Comparison of ENCODE assay signal across 19 cellular contexts in the genomic region with DNA sequence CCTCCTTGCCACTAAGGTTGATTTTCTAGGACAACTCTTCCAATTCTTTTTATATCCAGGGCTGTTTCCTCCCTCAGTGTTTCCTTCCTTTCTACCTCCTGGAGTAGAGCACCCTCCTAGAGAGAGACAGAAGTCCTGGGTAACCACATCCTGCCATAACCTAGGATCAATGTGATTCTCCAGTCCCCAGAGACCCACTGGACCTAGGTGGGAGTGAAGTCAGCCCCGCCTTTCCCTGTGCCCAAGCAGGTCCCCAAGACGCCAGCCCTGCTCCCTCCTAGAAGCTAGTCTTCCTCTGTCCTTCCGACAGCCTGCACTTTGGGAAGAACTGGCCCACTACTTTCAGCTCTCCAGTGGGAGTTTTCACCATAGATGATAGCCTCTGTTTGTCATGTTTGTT.
"Had no signal": no experiment of that assay in that cellular context is flagged by ENCODE, and none has a peak within 500 bp of the region (broad histone marks: within the 10 kb centered on the region; RNA-seq: fewer than 3 reads in every experiment).

No MANE protein-coding gene starts in this region.

- H3K4me3 Mint-ChIP-seq: activated B cell treated with CpG ODN at 0.5 μM for 24 hours; activated CD8-positive, alpha-beta T cell treated with anti-CD3 and anti-CD28 coated beads for 36 hours; activated naive CD4-positive, alpha-beta T cell treated with anti-CD3 and anti-CD28 coated beads, Interleukin-2, amount 10 ng/mL, durations not matched to agents 7 days and 5 days; dendritic cell treated with granulocyte-macrophage colony-stimulating factor and Interleukin-4, amounts not matched to agents 40 ng/mL and 50 ng/mL, for 4 days; natural killer cell had no signal

- H3K9me3 Mint-ChIP-seq: activated B cell treated with CpG ODN at 0.5 μM for 24 hours; dendritic cell treated with granulocyte-macrophage colony-stimulating factor and Interleukin-4, amounts not matched to agents 40 ng/mL and 50 ng/mL, for 4 days had no signal

- H3K27ac ChIP-seq: esophagus muscularis mucosa, gastroesophageal sphincter, heart left ventricle, left ventricle myocardium inferior, sigmoid colon, thyroid gland, uterus had no signal

- H3K36me3 Mint-ChIP-seq: natural killer cell had no signal

- H3K27me3 Mint-ChIP-seq: activated B cell treated with CpG ODN at 0.5 μM for 24 hours; activated CD8-positive, alpha-beta T cell treated with anti-CD3 and anti-CD28 coated beads for 36 hours; activated naive CD4-positive, alpha-beta T cell treated with anti-CD3 and anti-CD28 coated beads, Interleukin-2, amount 10 ng/mL, durations not matched to agents 7 days and 5 days; dendritic cell treated with granulocyte-macrophage colony-stimulating factor and Interleukin-4, amounts not matched to agents 40 ng/mL and 50 ng/mL, for 4 days had no signal

- H3K27me3 ChIP-seq: esophagus muscularis mucosa, gastroesophageal sphincter, heart left ventricle, sigmoid colon, thyroid gland, uterus had no signal

- H3K9me3 ChIP-seq: esophagus muscularis mucosa, gastroesophageal sphincter, heart left ventricle, left ventricle myocardium inferior, sigmoid colon, thyroid gland, uterus had no signal

- H3K27ac Mint-ChIP-seq: activated CD8-positive, alpha-beta T cell treated with anti-CD3 and anti-CD28 coated beads for 36 hours; activated naive CD4-positive, alpha-beta T cell treated with anti-CD3 and anti-CD28 coated beads, Interleukin-2, amount 10 ng/mL, durations not matched to agents 7 days and 5 days; dendritic cell treated with granulocyte-macrophage colony-stimulating factor and Interleukin-4, amounts not matched to agents 40 ng/mL and 50 ng/mL, for 4 days had no signal

- H3K36me3 ChIP-seq: esophagus muscularis mucosa, gastroesophageal sphincter, heart left ventricle, left ventricle myocardium inferior, sigmoid colon, thyroid gland, uterus had no signal

- H3K4me1 ChIP-seq: uterus had no signal

- ATAC-seq: activated CD8-positive, alpha-beta T cell treated with anti-CD3 and anti-CD28 coated beads for 36 hours; gastroesophageal sphincter; heart left ventricle; natural killer cell had no signal

- DNase-seq: activated B cell treated with CpG ODN at 0.5 μM for 24 hours; activated CD4-positive, alpha-beta T cell treated with anti-CD3 and anti-CD28 coated beads for 48 hours; activated CD8-positive, alpha-beta T cell treated with anti-CD3 and anti-CD28 coated beads for 36 hours; activated naive CD4-positive, alpha-beta T cell treated with anti-CD3 and anti-CD28 coated beads, Interleukin-2, amount 10 ng/mL, durations not matched to agents 7 days and 5 days; activated T-cell treated with anti-CD3 and anti-CD28 coated beads, Interleukin-2, amount 50 U/mL, for 1 hour; effector CD8-positive, alpha-beta T cell; heart left ventricle; kidney glomerular epithelial cell; left ventricle myocardium inferior; natural killer cell; nucleus accumbens; posterior cingulate gyrus; sigmoid colon; stimulated activated naive CD4-positive, alpha-beta T cell treated with Interleukin-2 at 50 U/mL for 16 hours; thyroid gland; uterus had no signal

- H3K4me3 ChIP-seq: esophagus muscularis mucosa, gastroesophageal sphincter, heart left ventricle, left ventricle myocardium inferior, sigmoid colon, thyroid gland, uterus had no signal
